8 cellular contexts compared by ENCODE assay signal in genomic region chr17:17783825-17784598, GRCh38. TPM values are rescaled to one million over a fixed set of nuclear protein-coding genes. Genes with fewer than 3 reads are reported as not detected.
DNase-seq lines count a peak whose midpoint lies in the region; ATAC-seq, FAIRE-seq and TF ChIP-seq lines count a peak whose summit lies in the region.

No MANE protein-coding gene starts in this region.

- H3K79me2 ChIP-seq in smooth muscle cell (ENCODE audit: low read depth): peaks cover 71% of the 10 kb centered on the region

- POLR2A ChIA-PET in AG04449 (lab: Yijun Ruan, JAX): interaction anchor here (1.0 to 1.2 kb wide), 2 partner anchors 9 to 101 kb away, joined by 3 read pairs; no protein-coding TSS in a partner anchor

- H3K9ac ChIP-seq in kidney (ENCODE audit: low read length in 2 of 2) (peak overlapping the region in 1 of 2 donors; percentile 61), smooth muscle cell (ENCODE audit: low read depth) (peak overlapping the region; percentile 17)

- no peak overlapping the region for H2AFZ ChIP-seq in smooth muscle cell (ENCODE audit: low read depth)

- CTCF ChIA-PET in AG04449 (lab: Yijun Ruan, JAX): interaction anchor here (0.9 to 1.3 kb wide), 2 partner anchors 28 to 104 kb away, joined by 3 read pairs; no protein-coding TSS in a partner anchor

- WGBS in smooth muscle cell (ENCODE audit: low lambda C conversion rate): 23% methylated on average over 35 of the region's 35 CpGs

- peak overlapping the region; percentile 61 to 90 for H3K27ac ChIP-seq in breast epithelium
- peak overlapping the region; percentile 71 to 86 for H3K27ac ChIP-seq in kidney (ENCODE audit: low read depth in 2 of 2, low read length in 2 of 2)
- no peak overlapping the region for H3K27ac ChIP-seq in smooth muscle cell (ENCODE audit: low read depth)

- FAIRE-seq in kidney (lab: Jason Lieb, UNC): no peak

- H3K27me3 ChIP-seq in breast epithelium: no peaks in the 10 kb centered on the region
- no peaks in the 10 kb centered on the region for H3K27me3 ChIP-seq in smooth muscle cell (ENCODE audit: low read depth)

- TF ChIP-seq CTCF in AG04449 (IDR thresholded peaks at IDR 0.05; ENCODE audit: insufficient read depth, low read length, missing control alignments) (no peak), breast epithelium (IDR thresholded peaks at IDR 0.05) (no peak), kidney (IDR thresholded peaks at IDR 0.05; ENCODE audit: borderline replicate concordance, extremely low read depth, insufficient read depth) (no peak), smooth muscle cell (IDR thresholded peaks at IDR 0.05; ENCODE audit: borderline replicate concordance, insufficient read depth, poor library complexity, severe bottlenecking) (no peak)

- H3K4me1 ChIP-seq in breast epithelium (peaks cover 13 to 27% of the 10 kb centered on the region in 2 donors), kidney (ENCODE audit: control insufficient read depth in 1 of 2, insufficient read depth in 1 of 2, low read depth in 1 of 2, low read length in 2 of 2) (peaks cover 4 to 27% of the 10 kb centered on the region in 2 donors), smooth muscle cell (ENCODE audit: low read depth) (peaks cover 58% of the 10 kb centered on the region)

- intact Hi-C loops in breast epithelium (cut with DNase I; ENCODE audit: low total_unique reads) (no loop called here), kidney (cut with DNase I) (no loop called here)

- ATAC-seq in GM21423 (IDR thresholded peaks at IDR 0.05; ENCODE audit: unreplicated experiment) (peak; percentile 8), GM19397 (IDR thresholded peaks at IDR 0.05; ENCODE audit: unreplicated experiment) (no peak), HG03139 (IDR thresholded peaks at IDR 0.05; ENCODE audit: unreplicated experiment) (no peak)

- no peak for TF ChIP-seq POLR2A in breast epithelium (IDR thresholded peaks at IDR 0.05)

- H3K9me3 ChIP-seq in breast epithelium (no peaks in the 10 kb centered on the region), kidney (ENCODE audit: control insufficient read depth in 1 of 2, low read length in 2 of 2) (no peaks in the 10 kb centered on the region), smooth muscle cell (replicated peaks; ENCODE audit: low read depth) (no peaks in the 10 kb centered on the region)

- peaks cover 100% of the 10 kb centered on the region for H4K20me1 ChIP-seq in smooth muscle cell (ENCODE audit: low read depth)

- H3K36me3 ChIP-seq in breast epithelium: no peaks in the 10 kb centered on the region
- H3K36me3 ChIP-seq in kidney (ENCODE audit: control insufficient read depth in 1 of 2, insufficient read depth in 2 of 2, low read length in 2 of 2): no peaks in the 10 kb centered on the region
- no peaks in the 10 kb centered on the region for H3K36me3 ChIP-seq in smooth muscle cell (ENCODE audit: low read depth)

- peaks cover 16% of the 10 kb centered on the region for H3F3A ChIP-seq in smooth muscle cell (ENCODE audit: low read depth)

- peak overlapping the region; percentile 99 for H3K4me2 ChIP-seq in smooth muscle cell

- DNase-seq in AG04449 (ENCODE audit: low read depth, low spot score) (no peak), NCI-H748 treated with DMSO at 0.1 percent for 48 hours (lab: John Stamatoyannopoulos, UW) (peak; percentile 71), breast epithelium (ENCODE audit: low spot score in 2 of 2) (no peak), kidney (peak; percentile 93), smooth muscle cell (lab: John Stamatoyannopoulos, UW; ENCODE audit: unreplicated experiment) (no peak)

- H3K4me3 ChIP-seq in AG04449 (ENCODE audit: low read depth, low read length): peak overlapping the region; percentile 12; the same call in 1 of the 2 replicates
- peak overlapping the region; percentile 47 to 83 (median 61) for H3K4me3 ChIP-seq in breast epithelium
- H3K4me3 ChIP-seq in kidney (ENCODE audit: low read length in 2 of 2): peak overlapping the region; percentile 32 to 46
- H3K4me3 ChIP-seq in smooth muscle cell: peak overlapping the region; percentile 60

RNA-seq across cellular contexts. Expression of gene SREBF1, which starts 52.8 kb away (rescaled TPM):
- 100 to 1,000 TPM in 1 of 3 donors, 10 to 100 TPM in 2; 39.0 to 119 (median 81.3) TPM for total RNA-seq in breast epithelium
- total RNA-seq in kidney: 48.3 TPM
- 37.6 TPM for polyA plus RNA-seq in kidney (ENCODE audit: insufficient read depth, low read depth, low replicate concordance)
- 23.5 and 25.9 TPM in 2 replicates for total RNA-seq in smooth muscle cell
- 45.4 and 53.5 TPM in 2 replicates for polyA plus RNA-seq in smooth muscle cell

Comparison
In these comparisons a context has a peak if more than half of its experiments do, and no peak if none do; other contexts are left out.
1. DNase-seq: peak in NCI-H748 treated with DMSO at 0.1 percent for 48 hours (single experiment) and kidney (single experiment); none in AG04449 (single experiment), breast epithelium (0 of 2) and smooth muscle cell (single experiment).
2. Peak in every context shown above with its lines, with median percentiles within 50 percentile points of each other: H3K4me3 ChIP-seq.